In the genomic region with DNA sequence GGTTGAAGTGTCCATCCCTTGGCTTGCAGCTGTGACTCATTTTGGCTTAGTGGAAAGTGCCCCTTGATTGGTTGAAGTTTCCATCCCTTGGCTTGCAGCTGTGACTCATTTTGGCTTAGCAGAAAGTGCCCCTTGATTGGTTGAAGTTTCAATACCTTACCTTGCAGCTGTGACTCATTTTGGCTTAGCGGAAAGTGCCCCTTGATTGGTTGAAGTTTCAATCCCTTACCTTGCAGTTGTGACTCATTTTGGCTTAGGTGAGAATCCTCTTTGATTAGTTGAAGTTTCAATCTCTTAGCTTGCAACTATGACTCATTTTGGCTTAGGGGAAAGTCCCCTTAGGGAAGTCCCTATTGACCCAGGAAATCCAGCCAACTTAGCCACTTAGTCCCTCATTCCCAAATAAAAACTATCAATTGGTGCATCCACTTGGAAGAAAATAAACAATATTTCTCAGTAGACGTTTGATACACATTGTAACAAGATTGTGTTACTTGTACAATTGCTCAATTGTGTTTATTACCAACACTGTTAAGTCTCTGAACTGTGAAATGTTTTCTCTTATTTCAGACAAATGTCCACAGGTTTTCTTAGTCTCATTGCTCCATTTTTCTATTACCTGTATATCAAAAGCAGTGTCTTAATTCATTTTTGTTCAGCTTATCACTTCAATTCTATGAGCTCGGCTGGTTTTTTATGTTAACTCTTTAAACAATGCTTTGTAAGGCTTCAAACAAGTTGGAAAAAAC, we compare ENCODE assay signal across 9 cellular contexts.
DNase-seq lines count a peak whose midpoint lies in the region; ATAC-seq and TF ChIP-seq lines count a peak whose summit lies in the region.
"Had no signal": no experiment of that assay in that cellular context is flagged by ENCODE, and none has a peak within 500 bp of the region (broad histone marks: within the 10 kb centered on the region; RNA-seq: fewer than 3 reads in every experiment).

No MANE protein-coding gene starts in this region.

- H3K27me3 ChIP-seq in psoas muscle (ENCODE audit: insufficient read depth in 3 of 3, low read length in 2 of 3), result no peaks in the 10 kb centered on the region

- intact Hi-C loops in activated CD8-positive, alpha-beta T cell treated with anti-CD3 and anti-CD28 coated beads for 36 hours (cut with micrococcal nuclease), result no loop called here
- intact Hi-C loops in head of caudate nucleus (cut with DNase I) (no loop called here), psoas muscle (cut with DNase I) (no loop called here)

- POLR2A ChIA-PET in activated CD8-positive, alpha-beta T cell treated with anti-CD3 and anti-CD28 coated beads for 36 hours (lab: Charles Lee), result interaction anchor here (0.6 kb wide), 1 partner anchor 692 kb away, joined by 3 read pairs; no protein-coding TSS in a partner anchor

- no peak for TF ChIP-seq CTCF in activated CD8-positive, alpha-beta T cell treated with anti-CD3 and anti-CD28 coated beads for 36 hours (IDR thresholded peaks at IDR 0.05)
- no peak for TF ChIP-seq CTCF in psoas muscle (IDR thresholded peaks at IDR 0.05)

- H3K9me3 Mint-ChIP-seq in activated CD8-positive, alpha-beta memory T cell treated with anti-CD3 and anti-CD28 coated beads, Interleukin-2, amount 10 ng/mL, durations not matched to agents 7 days and 5 days (ENCODE audit: low read depth), result peaks cover 7% of the 10 kb centered on the region
- peaks cover 14% of the 10 kb centered on the region for H3K9me3 Mint-ChIP-seq in activated CD8-positive, alpha-beta T cell treated with anti-CD3 and anti-CD28 coated beads for 36 hours

- peak; percentile 63 for DNase-seq in activated CD8-positive, alpha-beta memory T cell treated with anti-CD3 and anti-CD28 coated beads, Interleukin-2, amount 10 ng/mL, durations not matched to agents 7 days and 5 days
- DNase-seq in activated CD8-positive, alpha-beta memory T cell treated with anti-CD3 and anti-CD28 coated beads for 24 hours, result no peak
- DNase-seq in activated CD8-positive, alpha-beta T cell treated with anti-CD3 and anti-CD28 coated beads for 36 hours, result peak; percentile 75
- peak; percentile 8 to 31 for DNase-seq in stimulated activated CD4-positive, alpha-beta T cell treated with anti-CD3 and anti-CD28 coated beads, Interleukin-4, amount 100 ng/mL, for 4 hours
- DNase-seq in head of caudate nucleus (no peak), psoas muscle (no peak), anterior cingulate cortex (lab: John Stamatoyannopoulos, UW) (no peak)

- WGBS in psoas muscle, 3 donors, result 30 to 70% (median 52%) methylated on average over 3 of the region's 3 CpGs

- H3K4me3 ChIP-seq in psoas muscle, result no peak overlapping the region

- H3K4me1 Mint-ChIP-seq in activated CD8-positive, alpha-beta memory T cell treated with anti-CD3 and anti-CD28 coated beads, Interleukin-2, amount 10 ng/mL, durations not matched to agents 7 days and 5 days, result peaks cover 36% of the 10 kb centered on the region
- H3K4me1 Mint-ChIP-seq in activated CD8-positive, alpha-beta T cell treated with anti-CD3 and anti-CD28 coated beads for 36 hours (ENCODE audit: low read depth), result peaks cover 20% of the 10 kb centered on the region
- H3K4me1 Mint-ChIP-seq: B cell had no signal

- ATAC-seq in activated CD8-positive, alpha-beta memory T cell treated with anti-CD3 and anti-CD28 coated beads, Interleukin-2, amount 10 ng/mL, durations not matched to agents 7 days and 5 days, result peak; percentile 65
- ATAC-seq in HG03066 (IDR thresholded peaks at IDR 0.05; ENCODE audit: low read depth, unreplicated experiment), result peak; percentile 80
- peak; percentile 92 for ATAC-seq in activated CD8-positive, alpha-beta T cell treated with anti-CD3 and anti-CD28 coated beads for 36 hours
- ATAC-seq in psoas muscle, result no peak

- H3K4me3 Mint-ChIP-seq in activated CD8-positive, alpha-beta memory T cell treated with anti-CD3 and anti-CD28 coated beads, Interleukin-2, amount 10 ng/mL, durations not matched to agents 7 days and 5 days, result no peak overlapping the region
- H3K4me3 Mint-ChIP-seq in activated CD8-positive, alpha-beta T cell treated with anti-CD3 and anti-CD28 coated beads for 36 hours, result no peak overlapping the region
- H3K4me3 Mint-ChIP-seq: B cell had no signal

- H3K27ac ChIP-seq in psoas muscle, result no peak overlapping the region

- CTCF ChIA-PET in activated CD8-positive, alpha-beta memory T cell treated with anti-CD3 and anti-CD28 coated beads, Interleukin-2, amount 10 ng/mL, durations not matched to agents 7 days and 5 days (lab: Charles Lee), result interaction anchor here (0.6 kb wide), 1 partner anchor 1500 kb away, joined by 3 read pairs; no protein-coding TSS in a partner anchor
- CTCF ChIA-PET in activated CD8-positive, alpha-beta T cell treated with anti-CD3 and anti-CD28 coated beads for 36 hours (lab: Charles Lee), result no interaction called here

- H3K36me3 ChIP-seq in psoas muscle (ENCODE audit: insufficient read depth in 1 of 2, low read depth in 1 of 2), result no peaks in the 10 kb centered on the region

- no peaks in the 10 kb centered on the region for H3K27me3 Mint-ChIP-seq in activated CD8-positive, alpha-beta memory T cell treated with anti-CD3 and anti-CD28 coated beads, Interleukin-2, amount 10 ng/mL, durations not matched to agents 7 days and 5 days
- H3K27me3 Mint-ChIP-seq in activated CD8-positive, alpha-beta T cell treated with anti-CD3 and anti-CD28 coated beads for 36 hours, result no peaks in the 10 kb centered on the region
- H3K27me3 Mint-ChIP-seq: B cell had no signal

- H3K9me3 ChIP-seq in psoas muscle, result no peaks in the 10 kb centered on the region

- H3K27ac Mint-ChIP-seq in activated CD8-positive, alpha-beta memory T cell treated with anti-CD3 and anti-CD28 coated beads, Interleukin-2, amount 10 ng/mL, durations not matched to agents 7 days and 5 days, result peak overlapping the region; percentile 6
- peak overlapping the region; percentile 62 for H3K27ac Mint-ChIP-seq in activated CD8-positive, alpha-beta T cell treated with anti-CD3 and anti-CD28 coated beads for 36 hours
- H3K27ac Mint-ChIP-seq: B cell had no signal

- no peaks in the 10 kb centered on the region for H3K36me3 Mint-ChIP-seq in activated CD8-positive, alpha-beta memory T cell treated with anti-CD3 and anti-CD28 coated beads, Interleukin-2, amount 10 ng/mL, durations not matched to agents 7 days and 5 days
- H3K36me3 Mint-ChIP-seq in activated CD8-positive, alpha-beta T cell treated with anti-CD3 and anti-CD28 coated beads for 36 hours (ENCODE audit: low read depth), result no peaks in the 10 kb centered on the region

- H3K4me1 ChIP-seq in psoas muscle, result no peaks in the 10 kb centered on the region

Comparison
In these comparisons a context has a peak if more than half of its experiments do, and no peak if none do; other contexts are left out.
1. DNase-seq: peak in activated CD8-positive, alpha-beta memory T cell treated with anti-CD3 and anti-CD28 coated beads, Interleukin-2, amount 10 ng/mL, durations not matched to agents 7 days and 5 days (single experiment), activated CD8-positive, alpha-beta T cell treated with anti-CD3 and anti-CD28 coated beads for 36 hours (single experiment) and stimulated activated CD4-positive, alpha-beta T cell treated with anti-CD3 and anti-CD28 coated beads, Interleukin-4, amount 100 ng/mL, for 4 hours (2 of 2); none in activated CD8-positive, alpha-beta memory T cell treated with anti-CD3 and anti-CD28 coated beads for 24 hours (single experiment), head of caudate nucleus (0 of 42), psoas muscle (0 of 2) and anterior cingulate cortex (0 of 58).
2. ATAC-seq: peak in activated CD8-positive, alpha-beta memory T cell treated with anti-CD3 and anti-CD28 coated beads, Interleukin-2, amount 10 ng/mL, durations not matched to agents 7 days and 5 days (single experiment), HG03066 (single experiment) and activated CD8-positive, alpha-beta T cell treated with anti-CD3 and anti-CD28 coated beads for 36 hours (single experiment); none in psoas muscle (0 of 4).